Comparison of ENCODE assay signal across 1 cellular context in the genomic region with DNA sequence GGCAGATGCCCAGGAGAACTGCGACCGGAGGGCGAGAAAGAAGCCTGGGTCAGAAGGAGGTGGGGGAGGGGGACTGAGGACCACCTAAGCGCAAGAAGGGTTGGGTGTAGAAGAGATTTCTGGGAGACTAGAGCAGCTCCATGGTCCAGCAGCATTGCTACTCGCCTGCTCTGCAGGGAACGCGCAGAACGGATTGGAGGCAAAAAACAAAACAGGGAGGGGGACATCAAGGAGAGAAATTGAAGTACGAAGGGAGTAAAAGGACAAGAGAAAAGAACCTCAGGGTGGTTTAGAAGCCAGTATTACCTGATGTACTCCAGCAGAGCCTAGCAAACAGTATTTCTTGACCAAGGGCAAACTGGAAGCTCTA.
TF ChIP-seq lines count a peak whose summit lies in the region.

No MANE protein-coding gene starts in this region.

TF ChIP-seq in H1, 55 proteins besides CTCF, POLR2A, EP300 and RAD21:
- TF ChIP-seq KDM4A (IDR thresholded peaks at IDR 0.05; ENCODE audit: low read depth, low read length, severe bottlenecking) (peak; percentile 29), NRF1 (IDR thresholded peaks at IDR 0.05; ENCODE audit: low read depth, low read length) (no peak)
